In genomic region chr2:161160226-161161073, GRCh38 we compare ENCODE assay signal across 8 cellular contexts. TPM values are rescaled to one million over a fixed set of nuclear protein-coding genes. Genes with fewer than 3 reads are reported as not detected.
A peak's percentile ranks its signal among the peaks of the same experiment; 100 is the strongest.
DNase-seq lines count a peak whose midpoint lies in the region; ATAC-seq and TF ChIP-seq lines count a peak whose summit lies in the region.

Gene TANK (plus strand): TSS chr2:161160428. CDS start chr2:161179663, 19,235 bp downstream.

- H3K27me3 ChIP-seq in right cardiac atrium (ENCODE audit: control insufficient read depth, insufficient read depth): no peaks in the 10 kb centered on the region
- no peaks in the 10 kb centered on the region for H3K27me3 ChIP-seq in vagina

- DNase-seq in NCI-H187 treated with DMSO at 0.1 percent for 48 hours (lab: John Stamatoyannopoulos, UW): peak; percentile 50
- DNase-seq in anterior cingulate cortex (lab: John Stamatoyannopoulos, UW): peak; percentile 30 to 92 (median 80)
- peak; percentile 93 to 96 (median 95) for DNase-seq in right cardiac atrium
- DNase-seq in putamen (ENCODE audit: low spot score): peak; percentile 93
- peak in 1 of 2 donors; percentile 96 for DNase-seq in vagina (ENCODE audit: extremely low spot score in 2 of 2)

- H3K9me3 ChIP-seq in right cardiac atrium (ENCODE audit: control insufficient read depth, low read length) (no peaks in the 10 kb centered on the region), vagina (no peaks in the 10 kb centered on the region)

- H3K36me3 ChIP-seq in vagina: peaks cover 0 to 9% of the 10 kb centered on the region in 2 donors

- under 1% methylated on average over 50 of the region's 50 CpGs for WGBS in right cardiac atrium

- H3K4me3 ChIP-seq in right cardiac atrium (ENCODE audit: low read length): peak within 1 kb of the TSS; percentile 87
- H3K4me3 ChIP-seq in vagina: peak within 1 kb of the TSS; percentile 75 to 91

- TF ChIP-seq POLR2A in vagina (IDR thresholded peaks at IDR 0.05): peak in 1 of 2 donors; percentile 90

- intact Hi-C loops in T-helper 2 cell treated with Interferon-gamma antibody and Interleukin-4, amounts not matched to agents 100 ng/mL and 5 ng/mL, for 36 hours (cut with micrococcal nuclease): loop anchor here (1.0 to 10.0 kb wide), 10 partner anchors 21 to 1446 kb away; partner anchors contain the start of genes IFIH1, MARCHF7, PSMD14 and RBMS1
- intact Hi-C loops in right cardiac atrium (cut with DNase I): no loop called here
- intact Hi-C loops in vagina (cut with DNase I): no loop called here

- H3K4me1 ChIP-seq in right cardiac atrium (ENCODE audit: control insufficient read depth, insufficient read depth, low read length) (no peaks in the 10 kb centered on the region), vagina (peaks cover 44% of the 10 kb centered on the region)

- ATAC-seq in GM18498 (IDR thresholded peaks at IDR 0.05; ENCODE audit: unreplicated experiment) (peak; percentile 91), HG02885 (IDR thresholded peaks at IDR 0.05; ENCODE audit: poor library complexity, unreplicated experiment) (peak; percentile 89), right cardiac atrium (peak; percentile 99)

- H3K27ac ChIP-seq in right cardiac atrium (ENCODE audit: low read length) (peak within 1 kb of the TSS; percentile 96), vagina (peak within 1 kb of the TSS; percentile 97)

- no peak for TF ChIP-seq CTCF in vagina (IDR thresholded peaks at IDR 0.05)

RNA-seq across cellular contexts. Expression of gene TANK, which starts in this region (rescaled TPM):
- 72.2 and 74.5 TPM in 2 replicates for total RNA-seq in T-helper 2 cell treated with Interferon-gamma antibody and Interleukin-4, amounts not matched to agents 100 ng/mL and 5 ng/mL, for 36 hours
- total RNA-seq in right cardiac atrium (10 to 100 TPM; 26.4 to 40.9 (median 28.8) TPM), vagina (94.0 TPM)
- 24.1 TPM for polyA plus RNA-seq in right cardiac atrium
